ENCODE assay signal across 22 cellular contexts in genomic region chr1:184405743-184406142, GRCh38.
"Had no signal": no experiment of that assay in that cellular context is flagged by ENCODE, and none has a peak within 500 bp of the region (broad histone marks: within the 10 kb centered on the region; RNA-seq: fewer than 3 reads in every experiment).

No MANE protein-coding gene starts in this region.

- H3K27ac ChIP-seq: heart left ventricle, sigmoid colon, testis, vagina had no signal

- H3K36me3 ChIP-seq: heart left ventricle, sigmoid colon, vagina had no signal

- H3K4me3 Mint-ChIP-seq: activated CD4-positive, alpha-beta T cell treated with anti-CD3 and anti-CD28 coated beads, Interleukin-2, amount 10 ng/mL, durations not matched to agents 7 days and 5 days; activated CD8-positive, alpha-beta memory T cell treated with anti-CD3 and anti-CD28 coated beads, Interleukin-2, amount 10 ng/mL, durations not matched to agents 7 days and 5 days; activated CD8-positive, alpha-beta T cell treated with anti-CD3 and anti-CD28 coated beads for 36 hours; activated naive CD4-positive, alpha-beta T cell treated with anti-CD3 and anti-CD28 coated beads, Interleukin-2, amount 10 ng/mL, durations not matched to agents 7 days and 5 days; dendritic cell treated with granulocyte-macrophage colony-stimulating factor and Interleukin-4, amounts not matched to agents 40 ng/mL and 50 ng/mL, for 4 days; stimulated activated memory B cell treated with anti-CD40 and anti-IgM and Interleukin-4, amounts not matched to agents 10 μg/mL and 1 μg/mL and 100 μg/mL, for 72 hours; T-helper 17 cell had no signal

- H3K4me1 Mint-ChIP-seq: activated CD4-positive, alpha-beta T cell treated with anti-CD3 and anti-CD28 coated beads, Interleukin-2, amount 10 ng/mL, durations not matched to agents 7 days and 5 days; activated CD8-positive, alpha-beta memory T cell treated with anti-CD3 and anti-CD28 coated beads, Interleukin-2, amount 10 ng/mL, durations not matched to agents 7 days and 5 days; activated naive CD4-positive, alpha-beta T cell treated with anti-CD3 and anti-CD28 coated beads, Interleukin-2, amount 10 ng/mL, durations not matched to agents 7 days and 5 days; stimulated activated memory B cell treated with anti-CD40 and anti-IgM and Interleukin-4, amounts not matched to agents 10 μg/mL and 1 μg/mL and 100 μg/mL, for 72 hours; T-helper 17 cell had no signal

- H3K27me3 ChIP-seq: heart left ventricle, sigmoid colon, testis, vagina had no signal

- H3K27me3 Mint-ChIP-seq: activated CD8-positive, alpha-beta T cell treated with anti-CD3 and anti-CD28 coated beads for 36 hours; activated naive CD4-positive, alpha-beta T cell treated with anti-CD3 and anti-CD28 coated beads, Interleukin-2, amount 10 ng/mL, durations not matched to agents 7 days and 5 days; dendritic cell treated with granulocyte-macrophage colony-stimulating factor and Interleukin-4, amounts not matched to agents 40 ng/mL and 50 ng/mL, for 4 days had no signal

- H3K9me3 ChIP-seq: heart left ventricle, sigmoid colon, testis, vagina had no signal

- H3K36me3 Mint-ChIP-seq: activated CD8-positive, alpha-beta memory T cell treated with anti-CD3 and anti-CD28 coated beads, Interleukin-2, amount 10 ng/mL, durations not matched to agents 7 days and 5 days; activated naive CD4-positive, alpha-beta T cell treated with anti-CD3 and anti-CD28 coated beads, Interleukin-2, amount 10 ng/mL, durations not matched to agents 7 days and 5 days; stimulated activated memory B cell treated with anti-CD40 and anti-IgM and Interleukin-4, amounts not matched to agents 10 μg/mL and 1 μg/mL and 100 μg/mL, for 72 hours had no signal

- H3K27ac Mint-ChIP-seq: activated CD4-positive, alpha-beta T cell treated with anti-CD3 and anti-CD28 coated beads, Interleukin-2, amount 10 ng/mL, durations not matched to agents 7 days and 5 days; activated CD8-positive, alpha-beta memory T cell treated with anti-CD3 and anti-CD28 coated beads, Interleukin-2, amount 10 ng/mL, durations not matched to agents 7 days and 5 days; activated CD8-positive, alpha-beta T cell treated with anti-CD3 and anti-CD28 coated beads for 36 hours; activated naive CD4-positive, alpha-beta T cell treated with anti-CD3 and anti-CD28 coated beads, Interleukin-2, amount 10 ng/mL, durations not matched to agents 7 days and 5 days; dendritic cell treated with granulocyte-macrophage colony-stimulating factor and Interleukin-4, amounts not matched to agents 40 ng/mL and 50 ng/mL, for 4 days; stimulated activated memory B cell treated with anti-CD40 and anti-IgM and Interleukin-4, amounts not matched to agents 10 μg/mL and 1 μg/mL and 100 μg/mL, for 72 hours; T-helper 17 cell had no signal

- H3K4me1 ChIP-seq: testis had no signal

- DNase-seq: activated CD4-positive, alpha-beta T cell treated with anti-CD3 and anti-CD28 coated beads, Interleukin-2, amount 10 ng/mL, durations not matched to agents 7 days and 5 days; activated CD8-positive, alpha-beta memory T cell treated with anti-CD3 and anti-CD28 coated beads, Interleukin-2, amount 10 ng/mL, durations not matched to agents 7 days and 5 days; activated CD8-positive, alpha-beta T cell treated with anti-CD3 and anti-CD28 coated beads for 36 hours; activated effector memory CD4-positive, alpha-beta T cell treated with anti-CD3 and anti-CD28 coated beads, Interleukin-2, amount 50 U/mL, for 16 hours; activated naive CD4-positive, alpha-beta T cell treated with anti-CD3 and anti-CD28 coated beads, Interleukin-2, amount 10 ng/mL, durations not matched to agents 7 days and 5 days; activated T-cell treated with anti-CD3 and anti-CD28 coated beads for 4 hours; effector CD4-positive, alpha-beta T cell; heart left ventricle; kidney; occipital lobe; retina; sigmoid colon; stimulated activated CD4-positive, alpha-beta T cell treated with anti-CD3 and anti-CD28 coated beads, Interleukin-15, amount 100 ng/mL, for 24 hours; T-helper 17 cell; testis; trophoblast cell had no signal

- ATAC-seq: activated CD4-positive, CD25-positive, alpha-beta regulatory T cell treated with anti-CD3 and anti-CD28 coated beads, Interleukin-2, amount 50 U/mL, for 24 hours; activated CD8-positive, alpha-beta memory T cell treated with anti-CD3 and anti-CD28 coated beads, Interleukin-2, amount 10 ng/mL, durations not matched to agents 7 days and 5 days; activated CD8-positive, alpha-beta T cell treated with anti-CD3 and anti-CD28 coated beads for 36 hours; heart left ventricle; left lobe of liver; stimulated activated memory B cell treated with anti-CD40 and anti-IgM and Interleukin-4, amounts not matched to agents 10 μg/mL and 1 μg/mL and 100 μg/mL, for 72 hours; T-helper 17 cell had no signal

- H3K9me3 Mint-ChIP-seq: activated CD4-positive, alpha-beta T cell treated with anti-CD3 and anti-CD28 coated beads, Interleukin-2, amount 10 ng/mL, durations not matched to agents 7 days and 5 days; activated CD8-positive, alpha-beta T cell treated with anti-CD3 and anti-CD28 coated beads for 36 hours; activated naive CD4-positive, alpha-beta T cell treated with anti-CD3 and anti-CD28 coated beads, Interleukin-2, amount 10 ng/mL, durations not matched to agents 7 days and 5 days; dendritic cell treated with granulocyte-macrophage colony-stimulating factor and Interleukin-4, amounts not matched to agents 40 ng/mL and 50 ng/mL, for 4 days; stimulated activated memory B cell treated with anti-CD40 and anti-IgM and Interleukin-4, amounts not matched to agents 10 μg/mL and 1 μg/mL and 100 μg/mL, for 72 hours had no signal

- H3K4me3 ChIP-seq: heart left ventricle, sigmoid colon, smooth muscle cell, testis, vagina had no signal

- H3K4me2 ChIP-seq: smooth muscle cell had no signal
